Comparison of ENCODE assay signal across 9 cellular contexts in genomic region chr12:98743362-98743953, GRCh38.
DNase-seq lines count a peak whose midpoint lies in the region; ATAC-seq, FAIRE-seq and TF ChIP-seq lines count a peak whose summit lies in the region.
"Had no signal": no experiment of that assay in that cellular context is flagged by ENCODE, and none has a peak within 500 bp of the region (broad histone marks: within the 10 kb centered on the region; RNA-seq: fewer than 3 reads in every experiment).

No MANE protein-coding gene starts in this region.

- H3K79me1 ChIP-seq in H1 (ENCODE audit: low read depth, low read length), result no peaks in the 10 kb centered on the region; the same call in none of the 2 replicates

- H3K23me2 ChIP-seq in H1 (ENCODE audit: low read depth, low read length), result no peaks in the 10 kb centered on the region

- H3K79me2 ChIP-seq in H1 (ENCODE audit: control insufficient read depth in 1 of 2, insufficient read depth in 2 of 2, low read length in 2 of 2) (no peaks in the 10 kb centered on the region), smooth muscle cell (ENCODE audit: low read depth) (no peaks in the 10 kb centered on the region)

- TF ChIP-seq CTCF in H1 (IDR thresholded peaks at IDR 0.05; ENCODE audit: control extremely low read depth in 1 of 3, insufficient read depth in 1 of 3, low read depth in 1 of 3, low read length in 3 of 3) (peak; percentile 63 to 85 (median 74)), smooth muscle cell (IDR thresholded peaks at IDR 0.05; ENCODE audit: borderline replicate concordance, insufficient read depth, poor library complexity, severe bottlenecking) (peak; percentile 45)

- no peak overlapping the region for H4K8ac ChIP-seq in H1 (ENCODE audit: extremely low read depth, insufficient read depth, low read length)

- no peak overlapping the region for H2AK5ac ChIP-seq in H1 (ENCODE audit: low read depth, low read length)

- no peak overlapping the region for H3K56ac ChIP-seq in H1 (replicated peaks; ENCODE audit: insufficient read length, low read depth, low read length)

- H2BK15ac ChIP-seq in H1 (ENCODE audit: low read length), result no peak overlapping the region

- H3K9ac ChIP-seq in H1 (replicated peaks in 1 of 4; ENCODE audit: extremely low read depth in 1 of 4, low read depth in 3 of 4, low read length in 3 of 4) (no peak overlapping the region), smooth muscle cell (ENCODE audit: low read depth) (no peak overlapping the region)
- H3K9ac ChIP-seq: BLaER1 had no signal

- H3K18ac ChIP-seq in H1 (ENCODE audit: extremely low read depth, low read length), result no peak overlapping the region

- H3K27me3 ChIP-seq in H1 (replicated peaks in 1 of 4; ENCODE audit: control insufficient read depth in 3 of 4, extremely low read depth in 1 of 4, insufficient read depth in 3 of 4, low read length in 3 of 4) (peaks cover 0 to 12% (median 7%) of the 10 kb centered on the region in 4 experiments; a peak in 5 of 7 replicates), smooth muscle cell (ENCODE audit: low read depth) (peaks cover 11% of the 10 kb centered on the region)
- H3K27me3 ChIP-seq: BLaER1 had no signal

- no peaks in the 10 kb centered on the region for H3F3A ChIP-seq in smooth muscle cell (ENCODE audit: low read depth)

- H4K5ac ChIP-seq in H1 (ENCODE audit: insufficient read length, low read depth, low read length), result no peak overlapping the region

- H3K14ac ChIP-seq in H1 (ENCODE audit: insufficient read length), result no peak overlapping the region

- TF ChIP-seq EP300 in H1 (IDR thresholded peaks at IDR 0.05; ENCODE audit: borderline replicate concordance in 1 of 2, low read depth in 2 of 2, low read length in 2 of 2), result no peak

- no peak overlapping the region for H2BK5ac ChIP-seq in H1 (ENCODE audit: low read depth, low read length)

- DNase-seq in NCI-H2227 (lab: John Stamatoyannopoulos, UW; ENCODE audit: unreplicated experiment) (peak; percentile 20), NCI-H2227 treated with DMSO at 0.1 percent for 48 hours (lab: John Stamatoyannopoulos, UW) (no peak), RPMI8226 (peak; percentile 58), H1 (ENCODE audit: low read depth in 1 of 2, low spot score in 2 of 2) (peak in 1 of 2 experiments; percentile 63), smooth muscle cell (lab: John Stamatoyannopoulos, UW; ENCODE audit: unreplicated experiment) (no peak), NCI-H1436 treated with DMSO at 0.1 percent for 48 hours (lab: John Stamatoyannopoulos, UW) (no peak), foreskin melanocyte (no peak)

- H4K91ac ChIP-seq in H1 (replicated peaks; ENCODE audit: insufficient read length, low read length), result no peak overlapping the region

- no peak overlapping the region for H3K27ac ChIP-seq in H1 (ENCODE audit: low read depth, low read length)
- H3K27ac ChIP-seq in smooth muscle cell (ENCODE audit: low read depth), result no peak overlapping the region
- H3K27ac ChIP-seq: BLaER1 had no signal

- no peak overlapping the region for H2BK20ac ChIP-seq in H1 (ENCODE audit: low read length)

- H3K4me3 ChIP-seq in H1 (ENCODE audit: extremely low read depth in 1 of 4, insufficient read depth in 2 of 4, low read depth in 3 of 4, low read length in 4 of 4) (no peak overlapping the region), smooth muscle cell (no peak overlapping the region)
- H3K4me3 ChIP-seq: BLaER1 had no signal

- no peak overlapping the region for H2BK12ac ChIP-seq in H1 (ENCODE audit: low read depth, low read length)

- TF ChIP-seq POLR2A in H1 (IDR thresholded peaks at IDR 0.05; ENCODE audit: control extremely low read depth in 1 of 2, low read depth in 2 of 2, low read length in 2 of 2), result no peak

- CTCF ChIA-PET in H1 (lab: Charles Lee; ENCODE audit: partially characterized antibody), result interaction anchor here (0.6 to 6.3 kb wide), 31 partner anchors 9 to 254 kb away, joined by 3 to 57 read pairs (median 4); no protein-coding TSS in a partner anchor

- no peaks in the 10 kb centered on the region for H3K36me3 ChIP-seq in H1 (ENCODE audit: control insufficient read depth in 2 of 4, insufficient read depth in 4 of 4, low read length in 3 of 4)
- H3K36me3 ChIP-seq in smooth muscle cell (ENCODE audit: low read depth), result no peaks in the 10 kb centered on the region

- H3K9me3 ChIP-seq in H1 (ENCODE audit: insufficient read depth in 2 of 2, low read depth in 1 of 2, low read length in 1 of 2) (no peaks in the 10 kb centered on the region), smooth muscle cell (replicated peaks; ENCODE audit: low read depth) (no peaks in the 10 kb centered on the region)
- H3K9me3 ChIP-seq: BLaER1 had no signal

- no peak overlapping the region for H3K4ac ChIP-seq in H1 (replicated peaks; ENCODE audit: insufficient read length, low read depth, low read length)

- peak; percentile 32 for FAIRE-seq in H1 (lab: Jason Lieb, UNC)

- H4K20me1 ChIP-seq in H1 (replicated peaks in 1 of 2; ENCODE audit: control insufficient read depth in 1 of 2, insufficient read depth in 2 of 2, low read length in 2 of 2) (no peaks in the 10 kb centered on the region), smooth muscle cell (ENCODE audit: low read depth) (no peaks in the 10 kb centered on the region)
- H4K20me1 ChIP-seq: BLaER1 had no signal

- 12% methylated on average over 4 of the region's 4 CpGs; no CpG with 5 or more reads in 1 of the 2 experiments for WGBS in H1 (ENCODE audit: extremely low coverage in 1 of 2, insufficient coverage in 1 of 2, insufficient read length in 1 of 2, insufficient replicate concordance in 2 of 2, low coverage in 1 of 2, low lambda C conversion rate in 2 of 2, missing lambda C conversion rate in 1 of 2), 2 experiments
- WGBS in smooth muscle cell (ENCODE audit: low lambda C conversion rate), result 15% methylated on average over 4 of the region's 4 CpGs

- no peak overlapping the region for H2BK120ac ChIP-seq in H1 (replicated peaks; ENCODE audit: low read depth, low read length)

- H2AFZ ChIP-seq in H1 (ENCODE audit: low read length) (no peak overlapping the region), smooth muscle cell (ENCODE audit: low read depth) (no peak overlapping the region)

- H3K4me1 ChIP-seq in H1 (replicated peaks in 1 of 4; ENCODE audit: control insufficient read depth in 3 of 4, insufficient read depth in 4 of 4, low read length in 3 of 4) (peaks cover 0 to 12% (median 3%) of the 10 kb centered on the region in 4 experiments; a peak in 5 of 7 replicates), smooth muscle cell (ENCODE audit: low read depth) (peaks cover 8% of the 10 kb centered on the region)
- H3K4me1 ChIP-seq: BLaER1 had no signal

- peak; percentile 50 to 62 for TF ChIP-seq RAD21 in H1 (IDR thresholded peaks at IDR 0.05 in 1 of 2, conservative IDR thresholded peaks at IDR 0.05 in 1 of 2; ENCODE audit: low read depth in 2 of 2, low read length in 2 of 2)

- ATAC-seq in HG02759 (IDR thresholded peaks at IDR 0.05; ENCODE audit: unreplicated experiment), result peak; percentile 58

- POLR2A ChIA-PET in H1 (lab: Charles Lee; ENCODE audit: partially characterized antibody), result no interaction called here

- H3K4me2 ChIP-seq in H1 (ENCODE audit: insufficient read depth in 1 of 2, low read depth in 2 of 2, low read length in 2 of 2) (no peak overlapping the region), smooth muscle cell (no peak overlapping the region)
- H3K4me2 ChIP-seq: BLaER1 had no signal

- no peak overlapping the region for H3K23ac ChIP-seq in H1 (ENCODE audit: insufficient read length)

TF ChIP-seq in H1, 55 proteins besides CTCF, POLR2A, EP300 and RAD21:
- TF ChIP-seq SRF (IDR thresholded peaks at IDR 0.05; ENCODE audit: low read depth, low read length), result no peak
- TF ChIP-seq MAFK (IDR thresholded peaks at IDR 0.05; ENCODE audit: low read depth, low read length), result no peak
- no peak for TF ChIP-seq BCL11A (IDR thresholded peaks at IDR 0.05; ENCODE audit: low read depth in 2 of 2, low read length in 2 of 2)
- TF ChIP-seq, protein P1, sequence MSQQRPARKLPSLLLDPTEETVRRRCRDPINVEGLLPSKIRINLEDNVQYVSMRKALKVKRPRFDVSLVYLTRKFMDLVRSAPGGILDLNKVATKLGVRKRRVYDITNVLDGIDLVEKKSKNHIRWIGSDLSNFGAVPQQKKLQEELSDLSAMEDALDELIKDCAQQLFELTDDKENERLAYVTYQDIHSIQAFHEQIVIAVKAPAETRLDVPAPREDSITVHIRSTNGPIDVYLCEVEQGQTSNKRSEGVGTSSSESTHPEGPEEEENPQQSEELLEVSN (IDR thresholded peaks at IDR 0.05), result no peak
- TF ChIP-seq NANOG (IDR thresholded peaks at IDR 0.05; ENCODE audit: insufficient read depth, low read depth, low read length, poor library complexity, severe bottlenecking), result no peak
- TF ChIP-seq NRF1 (IDR thresholded peaks at IDR 0.05; ENCODE audit: low read depth, low read length), result no peak
- TF ChIP-seq POU5F1 (IDR thresholded peaks at IDR 0.05; ENCODE audit: low read depth, low read length), result no peak
- TF ChIP-seq TAF7 (optimal IDR thresholded peaks at IDR 0.05; ENCODE audit: borderline replicate concordance, low read depth, low read length), result no peak
- no peak for TF ChIP-seq CBX8 (IDR thresholded peaks at IDR 0.05; ENCODE audit: borderline replicate concordance, low read depth, low read length)
- TF ChIP-seq CTBP2 (IDR thresholded peaks at IDR 0.05; ENCODE audit: borderline replicate concordance, insufficient read depth, insufficient read length, low read length), result no peak

Comparison
In these comparisons a context has a peak if more than half of its experiments do, and no peak if none do; other contexts are left out.
1. DNase-seq: peak in NCI-H2227 (single experiment) and RPMI8226 (single experiment); none in NCI-H2227 treated with DMSO at 0.1 percent for 48 hours (single experiment), smooth muscle cell (single experiment), NCI-H1436 treated with DMSO at 0.1 percent for 48 hours (single experiment) and foreskin melanocyte (single experiment).